Comparison of ENCODE assay signal across 21 cellular contexts in genomic region chr12:14113031-14113430, GRCh38.
"Had no signal": no experiment of that assay in that cellular context is flagged by ENCODE, and none has a peak within 500 bp of the region (broad histone marks: within the 10 kb centered on the region; RNA-seq: fewer than 3 reads in every experiment).

No MANE protein-coding gene starts in this region.

- H3K4me1 ChIP-seq: left ventricle myocardium inferior, pancreas, psoas muscle, right atrium auricular region, right lobe of liver, uterus had no signal

- H3K4me3 ChIP-seq: left ventricle myocardium inferior, lung, mucosa of descending colon, pancreas, psoas muscle, right atrium auricular region, right lobe of liver, smooth muscle cell, tibial nerve, uterus had no signal

- H3K27ac ChIP-seq: left ventricle myocardium inferior, pancreas, psoas muscle, right atrium auricular region, right lobe of liver, uterus had no signal

- DNase-seq: immature natural killer cell; islet precursor cell; left ventricle myocardium inferior; midbrain; mucosa of descending colon; naive thymus-derived CD4-positive, alpha-beta T cell; pancreas; psoas muscle; right lobe of liver; stimulated activated CD4-positive, alpha-beta T cell treated with anti-CD3 and anti-CD28 coated beads, Interleukin-1b, Interleukin-23, amount 100 ng/mL, for 48 hours; stimulated activated CD4-positive, alpha-beta T cell treated with anti-CD3 and anti-CD28 coated beads, Interleukin-2, amount 100 ng/mL, for 48 hours; stimulated activated CD4-positive, alpha-beta T cell treated with anti-CD3 and anti-CD28 coated beads, Interleukin-4, amount 100 ng/mL, for 4 hours; stimulated activated CD8-positive, alpha-beta memory T cell treated with anti-CD3 and anti-CD28 coated beads, Interleukin-4, amount 100 ng/mL, for 48 hours; stimulated activated naive CD8-positive, alpha-beta T cell treated with anti-CD3 and anti-CD28 coated beads, Interleukin-15, Interleukin-2, amounts not matched to agents 100 U/mL and 50 U/mL, for 24 hours; uterus had no signal

- H3K4me2 ChIP-seq: smooth muscle cell had no signal

- ATAC-seq: mucosa of descending colon; naive thymus-derived CD4-positive, alpha-beta T cell; natural killer cell treated with Interleukin-12 subunit alpha and Interleukin-12 subunit beta and Interleukin-15 and Interleukin-18, amount 100 ng/mL, for 72 hours; pancreas; psoas muscle; right lobe of liver; stimulated activated memory B cell treated with anti-CD40 and anti-IgM and Interleukin-4, amounts not matched to agents 10 μg/mL and 1 μg/mL and 100 μg/mL, for 72 hours; stimulated activated naive CD8-positive, alpha-beta T cell treated with anti-CD3 and anti-CD28 coated beads, Interleukin-15, Interleukin-2, amounts not matched to agents 100 U/mL and 50 U/mL, for 24 hours had no signal

- H3K9me3 ChIP-seq: mucosa of descending colon, pancreas, psoas muscle, right lobe of liver, uterus had no signal

- H3K27me3 ChIP-seq: pancreas, right atrium auricular region, right lobe of liver, tibial nerve, uterus had no signal

- H3K36me3 ChIP-seq: left ventricle myocardium inferior, pancreas, right atrium auricular region, right lobe of liver, tibial nerve, uterus had no signal
